Comparison of ENCODE assay signal across 8 cellular contexts in genomic region chr21:46226920-46227599, GRCh38. TPM values are rescaled to one million over a fixed set of nuclear protein-coding genes. Genes with fewer than 3 reads are reported as not detected.
DNase-seq lines count a peak whose midpoint lies in the region; ATAC-seq and TF ChIP-seq lines count a peak whose summit lies in the region.

No MANE protein-coding gene starts in this region.

- H3K4me3 ChIP-seq in gastroesophageal sphincter = peak overlapping the region; percentile 91 to 94
- peak overlapping the region; percentile 52 to 99 (median 86) for H3K4me3 ChIP-seq in skin epidermis

- H3K27me3 Mint-ChIP-seq in activated CD4-positive, alpha-beta memory T cell treated with anti-CD3 and anti-CD28 coated beads for 36 hours = no peaks in the 10 kb centered on the region

- CTCF ChIA-PET in activated CD4-positive, alpha-beta memory T cell treated with anti-CD3 and anti-CD28 coated beads for 36 hours (lab: Charles Lee) = interaction anchor here (0.6 to 2.5 kb wide), 3 partner anchors 9 to 96 kb away, joined by 3 to 13 read pairs (median 4); no protein-coding TSS in a partner anchor

- no peaks in the 10 kb centered on the region for H3K9me3 Mint-ChIP-seq in activated CD4-positive, alpha-beta memory T cell treated with anti-CD3 and anti-CD28 coated beads for 36 hours

- no peaks in the 10 kb centered on the region for H3K9me3 ChIP-seq in gastroesophageal sphincter

- H3K27ac ChIP-seq in gastroesophageal sphincter = peak overlapping the region; percentile 75 to 94 (median 90)
- H3K27ac ChIP-seq in skin epidermis = peak overlapping the region in 14 of 21 experiments; percentile 38 to 94 (median 82)

- TF ChIP-seq POLR2A in gastroesophageal sphincter (IDR thresholded peaks at IDR 0.05) = no peak

- no peak for TF ChIP-seq EP300 in gastroesophageal sphincter (IDR thresholded peaks at IDR 0.05)

- WGBS in gastroesophageal sphincter (ENCODE audit: low coverage in 1 of 2), 2 donors = 18 to 43% methylated on average over 2 to 3 of the region's 4 CpGs

- peak; percentile 22 for ATAC-seq in GM21825 (IDR thresholded peaks at IDR 0.05; ENCODE audit: unreplicated experiment)
- ATAC-seq in gastroesophageal sphincter = no peak
- no peak for ATAC-seq in GM21367 (IDR thresholded peaks at IDR 0.05; ENCODE audit: unreplicated experiment)

- POLR2A ChIA-PET in activated CD4-positive, alpha-beta memory T cell treated with anti-CD3 and anti-CD28 coated beads for 36 hours (lab: Charles Lee) = interaction anchor here (0.7 to 0.9 kb wide), 2 partner anchors 58 to 84 kb away, joined by 3 read pairs; no protein-coding TSS in a partner anchor

- peak overlapping the region; percentile 76 for H3K4me3 Mint-ChIP-seq in activated CD4-positive, alpha-beta memory T cell treated with anti-CD3 and anti-CD28 coated beads for 36 hours

- peaks cover 0 to 13% of the 10 kb centered on the region in 2 donors for H3K36me3 ChIP-seq in gastroesophageal sphincter

- H3K27me3 ChIP-seq in gastroesophageal sphincter = no peaks in the 10 kb centered on the region

- peak; percentile 16 for DNase-seq in AG09319 (ENCODE audit: extremely low read depth, low read depth)
- DNase-seq in activated CD4-positive, alpha-beta memory T cell treated with anti-CD3 and anti-CD28 coated beads for 36 hours = no peak
- no peak for DNase-seq in central memory CD4-positive, alpha-beta T cell
- DNase-seq in putamen (ENCODE audit: low spot score) = no peak

- TF ChIP-seq CTCF in AG09319 (IDR thresholded peaks at IDR 0.05; ENCODE audit: low read depth, low read length) (no peak), gastroesophageal sphincter (IDR thresholded peaks at IDR 0.05) (no peak)

- peaks cover 7% of the 10 kb centered on the region for H3K36me3 Mint-ChIP-seq in activated CD4-positive, alpha-beta memory T cell treated with anti-CD3 and anti-CD28 coated beads for 36 hours

- H3K4me1 Mint-ChIP-seq in activated CD4-positive, alpha-beta memory T cell treated with anti-CD3 and anti-CD28 coated beads for 36 hours (ENCODE audit: low read depth) = peaks cover 33% of the 10 kb centered on the region

- H3K27ac Mint-ChIP-seq in activated CD4-positive, alpha-beta memory T cell treated with anti-CD3 and anti-CD28 coated beads for 36 hours = no peak overlapping the region

- intact Hi-C loops in activated CD4-positive, alpha-beta memory T cell treated with anti-CD3 and anti-CD28 coated beads for 36 hours (cut with micrococcal nuclease) = loop anchor here (5.0 kb wide), 1 partner anchor 585 kb away; the partner anchor contains the start of gene PCBP3

- peaks cover 0 to 51% (median 7%) of the 10 kb centered on the region in 3 donors for H3K4me1 ChIP-seq in gastroesophageal sphincter

RNA-seq across cellular contexts. Expression of gene LSS, which starts 1.5 kb away (rescaled TPM):
- total RNA-seq in activated CD4-positive, alpha-beta memory T cell treated with anti-CD3 and anti-CD28 coated beads for 36 hours = 10 to 100 TPM; 22.7 to 22.8 TPM
- total RNA-seq in gastroesophageal sphincter = 100 to 1,000 TPM in 1 of 4 donors, 10 to 100 TPM in 3; 57.7 to 104 (median 85.7) TPM

RNA-seq across cellular contexts. Expression of gene SPATC1L, which starts 42.8 kb away (rescaled TPM):
- 1 to 10 TPM; 5.7 to 6.7 TPM for total RNA-seq in activated CD4-positive, alpha-beta memory T cell treated with anti-CD3 and anti-CD28 coated beads for 36 hours
- total RNA-seq in gastroesophageal sphincter = 10 to 100 TPM in 1 of 4 donors, 1 to 10 TPM in 2, under 1 TPM in 1; 0.54 to 20.4 (median 7.9) TPM

RNA-seq across cellular contexts. Expression of gene MCM3AP, which starts 58.4 kb away (rescaled TPM):
- 100 to 1,000 TPM; 117 to 126 TPM for total RNA-seq in activated CD4-positive, alpha-beta memory T cell treated with anti-CD3 and anti-CD28 coated beads for 36 hours
- total RNA-seq in gastroesophageal sphincter = 10 to 100 TPM; 61.6 to 95.4 (median 71.7) TPM

RNA-seq across cellular contexts. Expression of gene YBEY, which starts 59.1 kb away (rescaled TPM):
- total RNA-seq in activated CD4-positive, alpha-beta memory T cell treated with anti-CD3 and anti-CD28 coated beads for 36 hours = 10 to 100 TPM; 14.4 to 14.8 TPM
- 10 to 100 TPM in 3 of 4 donors, 1 to 10 TPM in 1; 6.1 to 16.3 (median 13.3) TPM for total RNA-seq in gastroesophageal sphincter
